ENCODE assay signal across 18 cellular contexts in genomic region chr7:45891462-45892402, GRCh38. TPM values are rescaled to one million over a fixed set of nuclear protein-coding genes. Genes with fewer than 3 reads are reported as not detected.
DNase-seq lines count a peak whose midpoint lies in the region; ATAC-seq and TF ChIP-seq lines count a peak whose summit lies in the region.
"Had no signal": no experiment of that assay in that cellular context is flagged by ENCODE, and none has a peak within 500 bp of the region (broad histone marks: within the 10 kb centered on the region; RNA-seq: fewer than 3 reads in every experiment).

No MANE protein-coding gene starts in this region.

- no peaks in the 10 kb centered on the region for H3K9me3 Mint-ChIP-seq in progenitor cell of endocrine pancreas (ENCODE audit: low read depth)
- H3K9me3 Mint-ChIP-seq in activated CD4-positive, alpha-beta T cell treated with anti-CD3 and anti-CD28 coated beads for 36 hours (ENCODE audit: low read depth), result no peaks in the 10 kb centered on the region
- H3K9me3 Mint-ChIP-seq: CD4-positive, alpha-beta memory T cell had no signal

- H3K27me3 Mint-ChIP-seq in progenitor cell of endocrine pancreas, result peaks cover 61% of the 10 kb centered on the region
- peaks cover 53% of the 10 kb centered on the region for H3K27me3 Mint-ChIP-seq in activated CD4-positive, alpha-beta T cell treated with anti-CD3 and anti-CD28 coated beads for 36 hours

- ATAC-seq in activated CD4-positive, alpha-beta T cell treated with anti-CD3 and anti-CD28 coated beads for 36 hours, result no peak

- peaks cover 9% of the 10 kb centered on the region for H3K4me1 Mint-ChIP-seq in progenitor cell of endocrine pancreas (ENCODE audit: low read depth)
- H3K4me1 Mint-ChIP-seq in activated CD4-positive, alpha-beta T cell treated with anti-CD3 and anti-CD28 coated beads for 36 hours, result no peaks in the 10 kb centered on the region

- POLR2A ChIA-PET in RWPE1 (lab: Yijun Ruan, JAX; ENCODE audit: low non-redundant PET), result no interaction called here
- POLR2A ChIA-PET in activated CD4-positive, alpha-beta T cell treated with anti-CD3 and anti-CD28 coated beads for 36 hours (lab: Charles Lee), result no interaction called here

- H3K27ac ChIP-seq in RWPE1, result no peak overlapping the region
- no peak overlapping the region for H3K27ac ChIP-seq in coronary artery
- H3K27ac ChIP-seq: KMS-11, PC-9 had no signal

- H3K36me3 Mint-ChIP-seq in progenitor cell of endocrine pancreas (ENCODE audit: insufficient read depth), result no peaks in the 10 kb centered on the region
- H3K36me3 Mint-ChIP-seq in activated CD4-positive, alpha-beta T cell treated with anti-CD3 and anti-CD28 coated beads for 36 hours (ENCODE audit: low read depth), result no peaks in the 10 kb centered on the region
- H3K36me3 Mint-ChIP-seq: CD4-positive, alpha-beta memory T cell had no signal

- TF ChIP-seq CTCF in GM12864 (IDR thresholded peaks at IDR 0.05; ENCODE audit: low read depth, low read length, missing control alignments) (peak; percentile 1), RWPE1 (conservative IDR thresholded peaks at IDR 0.05; ENCODE audit: low read depth) (peak; percentile 53), coronary artery (IDR thresholded peaks at IDR 0.05) (no peak), progenitor cell of endocrine pancreas (IDR thresholded peaks at IDR 0.05; ENCODE audit: unreplicated experiment) (peak; percentile 6)

- intact Hi-C loops in activated CD4-positive, alpha-beta T cell treated with anti-CD3 and anti-CD28 coated beads for 36 hours (cut with DNase I, micrococcal nuclease), result loop anchor here in 1 of 2 experiments (1.0 kb wide), 1 partner anchor 1197 kb away; no protein-coding TSS in a partner anchor

- CTCF ChIA-PET in RWPE1 (lab: Yijun Ruan, JAX), result interaction anchor here (0.6 to 1.2 kb wide), 7 partner anchors 18 to 1362 kb away, joined by 3 to 4 read pairs (median 3); no protein-coding TSS in a partner anchor
- CTCF ChIA-PET in activated CD4-positive, alpha-beta T cell treated with anti-CD3 and anti-CD28 coated beads for 36 hours (lab: Charles Lee), result interaction anchor here (0.6 to 1.8 kb wide), 5 partner anchors 11 to 1200 kb away, joined by 3 to 4 read pairs (median 3); no protein-coding TSS in a partner anchor

- DNase-seq in GM12864 (ENCODE audit: low read depth) (no peak), RWPE1 (ENCODE audit: low spot score) (no peak), coronary artery (ENCODE audit: low spot score) (peak; percentile 56), progenitor cell of endocrine pancreas (ENCODE audit: low spot score, unreplicated experiment) (no peak), NCI-H69 (lab: John Stamatoyannopoulos, UW) (no peak), SW 1271 (lab: John Stamatoyannopoulos, UW) (no peak), NCI-H1105 (lab: John Stamatoyannopoulos, UW) (no peak)
- no peak for DNase-seq in activated CD4-positive, alpha-beta T cell treated with anti-CD3 and anti-CD28 coated beads for 36 hours
- DNase-seq: GF-D8, NCI-H524 treated with DMSO at 0.1 percent for 48 hours had no signal

- H3K4me3 ChIP-seq in GM12864 (ENCODE audit: low read depth, low read length) (no peak overlapping the region), coronary artery (no peak overlapping the region)
- H3K4me3 ChIP-seq: GM12878, PC-9 had no signal

- no peak overlapping the region for H3K27ac Mint-ChIP-seq in progenitor cell of endocrine pancreas
- H3K27ac Mint-ChIP-seq in activated CD4-positive, alpha-beta T cell treated with anti-CD3 and anti-CD28 coated beads for 36 hours, result no peak overlapping the region
- H3K27ac Mint-ChIP-seq: B cell; CD4-positive, alpha-beta memory T cell had no signal

- H3K4me3 Mint-ChIP-seq in progenitor cell of endocrine pancreas (ENCODE audit: low read depth), result no peak overlapping the region
- H3K4me3 Mint-ChIP-seq in activated CD4-positive, alpha-beta T cell treated with anti-CD3 and anti-CD28 coated beads for 36 hours, result no peak overlapping the region
- H3K4me3 Mint-ChIP-seq: B cell; CD4-positive, alpha-beta memory T cell had no signal

RNA-seq across cellular contexts. Expression of gene IGFBP1, which starts 3.4 kb away (rescaled TPM):
- 0.24 TPM in 1 of 2 replicates, not detected in the other for total RNA-seq in progenitor cell of endocrine pancreas
- total RNA-seq in activated CD4-positive, alpha-beta T cell treated with anti-CD3 and anti-CD28 coated beads for 36 hours, result not detected
- total RNA-seq: B cell; CD4-positive, alpha-beta memory T cell; MCF 10A; SK-MEL-5 had no signal

RNA-seq across cellular contexts. Expression of gene CCDC201, which starts 18.9 kb away (rescaled TPM):
- not detected in 2 replicates for total RNA-seq in progenitor cell of endocrine pancreas
- not detected for total RNA-seq in activated CD4-positive, alpha-beta T cell treated with anti-CD3 and anti-CD28 coated beads for 36 hours
- total RNA-seq: B cell; Calu3; CD4-positive, alpha-beta memory T cell; GM12878; MCF 10A; PC-9; SK-MEL-5 had no signal

RNA-seq across cellular contexts. Expression of gene IGFBP3, which starts 29.3 kb away (rescaled TPM):
- 8.6 and 10.3 TPM in 2 replicates for total RNA-seq in progenitor cell of endocrine pancreas
- under 1 TPM; 0.12 to 0.23 TPM for total RNA-seq in activated CD4-positive, alpha-beta T cell treated with anti-CD3 and anti-CD28 coated beads for 36 hours
- total RNA-seq: B cell had no signal
